In the genomic region with DNA sequence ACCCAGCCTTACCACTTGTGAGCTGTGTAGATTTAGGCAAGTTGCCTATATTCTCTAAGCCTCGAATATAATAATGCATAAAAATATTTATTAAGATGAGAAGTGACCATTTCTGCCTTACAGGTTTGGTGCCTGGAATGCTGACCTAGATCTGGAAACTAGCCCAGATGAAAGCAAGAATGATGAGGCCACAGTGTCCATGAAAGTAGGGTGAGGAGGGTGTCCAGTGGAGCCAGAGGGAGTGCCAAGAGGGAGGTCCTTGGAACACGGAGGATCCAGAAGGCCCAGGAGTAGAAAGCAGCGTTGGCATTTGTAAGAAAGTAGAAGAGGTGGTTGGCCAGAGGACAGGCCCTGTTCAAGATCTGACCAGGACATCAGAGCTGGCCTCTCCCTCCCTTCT, we compare ENCODE assay signal across 40 cellular contexts.
"Had no signal": no experiment of that assay in that cellular context is flagged by ENCODE, and none has a peak within 500 bp of the region (broad histone marks: within the 10 kb centered on the region; RNA-seq: fewer than 3 reads in every experiment).

No MANE protein-coding gene starts in this region.

- H3K27me3 Mint-ChIP-seq: activated CD4-positive, alpha-beta memory T cell treated with anti-CD3 and anti-CD28 coated beads, Interleukin-2, amount 10 ng/mL, durations not matched to agents 7 days and 5 days; activated CD4-positive, alpha-beta T cell treated with anti-CD3 and anti-CD28 coated beads for 36 hours; activated CD4-positive, alpha-beta T cell treated with anti-CD3 and anti-CD28 coated beads, Interleukin-2, amount 10 ng/mL, durations not matched to agents 7 days and 5 days; activated CD8-positive, alpha-beta memory T cell treated with anti-CD3 and anti-CD28 coated beads, Interleukin-2, amount 10 ng/mL, durations not matched to agents 7 days and 5 days; activated naive CD8-positive, alpha-beta T cell treated with anti-CD3 and anti-CD28 coated beads for 36 hours; activated T-helper 17 cell treated with anti-CD3 and anti-CD28 coated beads, Interleukin-2, amount 50 U/mL, for 72 hours; brain; central memory CD8-positive, alpha-beta T cell had no signal

- H3K4me3 Mint-ChIP-seq: activated CD4-positive, alpha-beta memory T cell treated with anti-CD3 and anti-CD28 coated beads, Interleukin-2, amount 10 ng/mL, durations not matched to agents 7 days and 5 days; activated CD4-positive, alpha-beta T cell treated with anti-CD3 and anti-CD28 coated beads for 36 hours; activated CD4-positive, alpha-beta T cell treated with anti-CD3 and anti-CD28 coated beads, Interleukin-2, amount 10 ng/mL, durations not matched to agents 7 days and 5 days; activated CD8-positive, alpha-beta memory T cell treated with anti-CD3 and anti-CD28 coated beads, Interleukin-2, amount 10 ng/mL, durations not matched to agents 7 days and 5 days; activated CD8-positive, alpha-beta T cell treated with anti-CD3 and anti-CD28 coated beads, Interleukin-2, amount 10 ng/mL, durations not matched to agents 7 days and 5 days; activated naive CD4-positive, alpha-beta T cell treated with anti-CD3 and anti-CD28 coated beads for 36 hours; activated naive CD8-positive, alpha-beta T cell treated with anti-CD3 and anti-CD28 coated beads for 36 hours; activated T-cell treated with anti-CD3 and anti-CD28 coated beads, Interleukin-2, amount 50 U/mL, for 4 hours; activated T-cell treated with anti-CD3 and anti-CD28 coated beads, Interleukin-2, amount 50 U/mL, for 72 hours; activated T-helper 1 cell treated with anti-CD3 and anti-CD28 coated beads, Interleukin-12 subunit alpha, Interleukin-12 subunit beta, Interleukin-2, Interleukin-4 antibody, amounts not matched to agents 30 ng/mL and 10 ng/mL and 1 ng/mL, durations not matched to agents 14 hours and 24 hours and 36 hours; activated T-helper 17 cell treated with anti-CD3 and anti-CD28 coated beads, Interleukin-2, amount 50 U/mL, for 72 hours; brain; central memory CD8-positive, alpha-beta T cell; T-helper 1 cell treated with Interleukin-12 subunit alpha and Interleukin-12 subunit beta and Interleukin-4 antibody, amounts not matched to agents 30 μg/mL and 1 μg/mL, for 36 hours; T-helper 2 cell treated with Interferon-gamma antibody and Interleukin-4, amounts not matched to agents 5 μg/mL and 100 μg/mL, for 36 hours; WTC11 had no signal

- H3K36me3 Mint-ChIP-seq: activated CD8-positive, alpha-beta memory T cell treated with anti-CD3 and anti-CD28 coated beads, Interleukin-2, amount 10 ng/mL, durations not matched to agents 7 days and 5 days; activated naive CD8-positive, alpha-beta T cell treated with anti-CD3 and anti-CD28 coated beads for 36 hours; WTC11 had no signal

- H3K27ac Mint-ChIP-seq: activated CD4-positive, alpha-beta memory T cell treated with anti-CD3 and anti-CD28 coated beads, Interleukin-2, amount 10 ng/mL, durations not matched to agents 7 days and 5 days; activated CD4-positive, alpha-beta T cell treated with anti-CD3 and anti-CD28 coated beads for 36 hours; activated CD4-positive, alpha-beta T cell treated with anti-CD3 and anti-CD28 coated beads, Interleukin-2, amount 10 ng/mL, durations not matched to agents 7 days and 5 days; activated CD8-positive, alpha-beta memory T cell treated with anti-CD3 and anti-CD28 coated beads, Interleukin-2, amount 10 ng/mL, durations not matched to agents 7 days and 5 days; activated CD8-positive, alpha-beta T cell treated with anti-CD3 and anti-CD28 coated beads, Interleukin-2, amount 10 ng/mL, durations not matched to agents 7 days and 5 days; activated naive CD4-positive, alpha-beta T cell treated with anti-CD3 and anti-CD28 coated beads for 36 hours; activated naive CD8-positive, alpha-beta T cell treated with anti-CD3 and anti-CD28 coated beads for 36 hours; activated T-cell treated with anti-CD3 and anti-CD28 coated beads, Interleukin-2, amount 50 U/mL, for 72 hours; activated T-helper 1 cell treated with anti-CD3 and anti-CD28 coated beads, Interleukin-12 subunit alpha, Interleukin-12 subunit beta, Interleukin-2, Interleukin-4 antibody, amounts not matched to agents 30 ng/mL and 10 ng/mL and 1 ng/mL, durations not matched to agents 14 hours and 24 hours and 36 hours; activated T-helper 17 cell treated with anti-CD3 and anti-CD28 coated beads, Interleukin-2, amount 50 U/mL, for 72 hours; T-helper 1 cell treated with Interleukin-12 subunit alpha and Interleukin-12 subunit beta and Interleukin-4 antibody, amounts not matched to agents 30 μg/mL and 1 μg/mL, for 36 hours; T-helper 2 cell treated with Interferon-gamma antibody and Interleukin-4, amounts not matched to agents 5 μg/mL and 100 μg/mL, for 36 hours; WTC11 had no signal

- H3K9me3 Mint-ChIP-seq: activated CD4-positive, alpha-beta memory T cell treated with anti-CD3 and anti-CD28 coated beads, Interleukin-2, amount 10 ng/mL, durations not matched to agents 7 days and 5 days; activated naive CD8-positive, alpha-beta T cell treated with anti-CD3 and anti-CD28 coated beads for 36 hours; activated T-helper 1 cell treated with anti-CD3 and anti-CD28 coated beads, Interleukin-12 subunit alpha, Interleukin-12 subunit beta, Interleukin-2, Interleukin-4 antibody, amounts not matched to agents 30 ng/mL and 10 ng/mL and 1 ng/mL, durations not matched to agents 14 hours and 24 hours and 36 hours; central memory CD8-positive, alpha-beta T cell had no signal

- ATAC-seq: activated CD4-positive, alpha-beta T cell treated with anti-CD3 and anti-CD28 coated beads for 36 hours; activated CD4-positive, CD25-positive, alpha-beta regulatory T cell treated with anti-CD3 and anti-CD28 coated beads, Interleukin-2, amount 50 U/mL, for 24 hours; activated CD8-positive, alpha-beta memory T cell treated with anti-CD3 and anti-CD28 coated beads, Interleukin-2, amount 10 ng/mL, durations not matched to agents 7 days and 5 days; activated CD8-positive, alpha-beta T cell treated with anti-CD3 and anti-CD28 coated beads, Interleukin-2, amount 10 ng/mL, durations not matched to agents 7 days and 5 days; activated naive CD4-positive, alpha-beta T cell treated with anti-CD3 and anti-CD28 coated beads, Interleukin-2, amount 50 U/mL, for 72 hours; activated T-cell treated with anti-CD3 and anti-CD28 coated beads, Interleukin-2, amount 50 U/mL, for 4 hours; activated T-cell treated with anti-CD3 and anti-CD28 coated beads, Interleukin-2, amount 50 U/mL, for 72 hours; activated T-helper 17 cell treated with anti-CD3 and anti-CD28 coated beads, Interleukin-2, amount 50 U/mL, for 72 hours; WTC11 had no signal

- H3K27me3 ChIP-seq: ascending aorta, cardiac muscle cell had no signal

- H3K27ac ChIP-seq: ascending aorta, cardiac muscle cell, WERI-Rb-1 had no signal

- FAIRE-seq: bronchial epithelial cell, TTC549 had no signal

- DNase-seq: activated CD4-positive, alpha-beta memory T cell treated with anti-CD3 and anti-CD28 coated beads, Interleukin-2, amount 10 ng/mL, durations not matched to agents 7 days and 5 days; activated CD4-positive, alpha-beta T cell treated with anti-CD3 and anti-CD28 coated beads for 1 hour; activated CD4-positive, alpha-beta T cell treated with anti-CD3 and anti-CD28 coated beads for 36 hours; activated CD4-positive, alpha-beta T cell treated with anti-CD3 and anti-CD28 coated beads for 48 hours; activated CD4-positive, alpha-beta T cell treated with anti-CD3 and anti-CD28 coated beads, Interleukin-2, amount 10 ng/mL, durations not matched to agents 7 days and 5 days; activated CD4-positive, alpha-beta T cell treated with anti-CD3 and anti-CD28 coated beads, Interleukin-2, amount 50 U/mL, for 48 hours; activated CD4-positive, CD25-positive, alpha-beta regulatory T cell; activated CD8-positive, alpha-beta memory T cell treated with anti-CD3 and anti-CD28 coated beads for 24 hours; activated CD8-positive, alpha-beta memory T cell treated with anti-CD3 and anti-CD28 coated beads, Interleukin-2, amount 10 ng/mL, durations not matched to agents 7 days and 5 days; activated CD8-positive, alpha-beta T cell treated with anti-CD3 and anti-CD28 coated beads, Interleukin-2, amount 10 ng/mL, durations not matched to agents 7 days and 5 days; activated effector memory CD4-positive, alpha-beta T cell treated with anti-CD3 and anti-CD28 coated beads, Interleukin-2, amount 50 U/mL, for 16 hours; activated gamma-delta T cell treated with Interleukin-2 at 50 U/mL for 16 hours; activated naive CD4-positive, alpha-beta T cell; activated naive CD4-positive, alpha-beta T cell treated with anti-CD3 and anti-CD28 coated beads for 36 hours; activated naive CD4-positive, alpha-beta T cell treated with anti-CD3 and anti-CD28 coated beads, Interleukin-2, amount 50 U/mL, for 16 hours; activated naive CD8-positive, alpha-beta T cell treated with anti-CD3 and anti-CD28 coated beads for 36 hours; activated T-cell treated with anti-CD3 and anti-CD28 coated beads for 4 hours; activated T-cell treated with anti-CD3 and anti-CD28 coated beads, Interleukin-2, amount 50 U/mL, for 1 hour; activated T-cell treated with anti-CD3 and anti-CD28 coated beads, Interleukin-2, amount 50 U/mL, for 4 hours; activated T-cell treated with anti-CD3 and anti-CD28 coated beads, Interleukin-2, amount 50 U/mL, for 72 hours; amygdala; anterior cingulate cortex; caudate nucleus; cerebellar nuclear complex; T-helper 2 cell; T-helper 9 cell; WERI-Rb-1 had no signal

- H3K4me1 ChIP-seq: ascending aorta had no signal

- H3K9me3 ChIP-seq: ascending aorta had no signal

- H3K4me1 Mint-ChIP-seq: activated CD4-positive, alpha-beta memory T cell treated with anti-CD3 and anti-CD28 coated beads, Interleukin-2, amount 10 ng/mL, durations not matched to agents 7 days and 5 days; activated CD4-positive, alpha-beta T cell treated with anti-CD3 and anti-CD28 coated beads for 36 hours; activated CD4-positive, alpha-beta T cell treated with anti-CD3 and anti-CD28 coated beads, Interleukin-2, amount 10 ng/mL, durations not matched to agents 7 days and 5 days; activated CD8-positive, alpha-beta memory T cell treated with anti-CD3 and anti-CD28 coated beads, Interleukin-2, amount 10 ng/mL, durations not matched to agents 7 days and 5 days; activated naive CD8-positive, alpha-beta T cell treated with anti-CD3 and anti-CD28 coated beads for 36 hours; activated T-helper 17 cell treated with anti-CD3 and anti-CD28 coated beads, Interleukin-2, amount 50 U/mL, for 72 hours; brain; central memory CD8-positive, alpha-beta T cell; WTC11 had no signal
